1 cellular context compared by ENCODE assay signal in genomic region chr4:139555705-139556070, GRCh38.
TF ChIP-seq lines count a peak whose summit lies in the region.

No MANE protein-coding gene starts in this region.

TF ChIP-seq in GM23338, 12 proteins besides CTCF, POLR2A, EP300 and RAD21 (continued from another document):
- TF ChIP-seq ETS1 (IDR thresholded peaks at IDR 0.05) = no peak
- TF ChIP-seq POLR2AphosphoS5 (IDR thresholded peaks at IDR 0.05; ENCODE audit: low read depth) = no peak
- TF ChIP-seq NANOG (IDR thresholded peaks at IDR 0.05; ENCODE audit: borderline replicate concordance) = no peak
- TF ChIP-seq, protein P1, sequence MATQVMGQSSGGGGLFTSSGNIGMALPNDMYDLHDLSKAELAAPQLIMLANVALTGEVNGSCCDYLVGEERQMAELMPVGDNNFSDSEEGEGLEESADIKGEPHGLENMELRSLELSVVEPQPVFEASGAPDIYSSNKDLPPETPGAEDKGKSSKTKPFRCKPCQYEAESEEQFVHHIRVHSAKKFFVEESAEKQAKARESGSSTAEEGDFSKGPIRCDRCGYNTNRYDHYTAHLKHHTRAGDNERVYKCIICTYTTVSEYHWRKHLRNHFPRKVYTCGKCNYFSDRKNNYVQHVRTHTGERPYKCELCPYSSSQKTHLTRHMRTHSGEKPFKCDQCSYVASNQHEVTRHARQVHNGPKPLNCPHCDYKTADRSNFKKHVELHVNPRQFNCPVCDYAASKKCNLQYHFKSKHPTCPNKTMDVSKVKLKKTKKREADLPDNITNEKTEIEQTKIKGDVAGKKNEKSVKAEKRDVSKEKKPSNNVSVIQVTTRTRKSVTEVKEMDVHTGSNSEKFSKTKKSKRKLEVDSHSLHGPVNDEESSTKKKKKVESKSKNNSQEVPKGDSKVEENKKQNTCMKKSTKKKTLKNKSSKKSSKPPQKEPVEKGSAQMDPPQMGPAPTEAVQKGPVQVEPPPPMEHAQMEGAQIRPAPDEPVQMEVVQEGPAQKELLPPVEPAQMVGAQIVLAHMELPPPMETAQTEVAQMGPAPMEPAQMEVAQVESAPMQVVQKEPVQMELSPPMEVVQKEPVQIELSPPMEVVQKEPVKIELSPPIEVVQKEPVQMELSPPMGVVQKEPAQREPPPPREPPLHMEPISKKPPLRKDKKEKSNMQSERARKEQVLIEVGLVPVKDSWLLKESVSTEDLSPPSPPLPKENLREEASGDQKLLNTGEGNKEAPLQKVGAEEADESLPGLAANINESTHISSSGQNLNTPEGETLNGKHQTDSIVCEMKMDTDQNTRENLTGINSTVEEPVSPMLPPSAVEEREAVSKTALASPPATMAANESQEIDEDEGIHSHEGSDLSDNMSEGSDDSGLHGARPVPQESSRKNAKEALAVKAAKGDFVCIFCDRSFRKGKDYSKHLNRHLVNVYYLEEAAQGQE (IDR thresholded peaks at IDR 0.05; ENCODE audit: unreplicated experiment) = no peak
- no peak for TF ChIP-seq EZH2 (IDR thresholded peaks at IDR 0.05; ENCODE audit: low read depth, unreplicated experiment)
- no peak for TF ChIP-seq EZH2phosphoT487 (IDR thresholded peaks at IDR 0.05; ENCODE audit: unreplicated experiment)
- no peak for TF ChIP-seq CREB1 (CRISPR knock-in tag; IDR thresholded peaks at IDR 0.05; ENCODE audit: low read depth)
